In the genomic region with DNA sequence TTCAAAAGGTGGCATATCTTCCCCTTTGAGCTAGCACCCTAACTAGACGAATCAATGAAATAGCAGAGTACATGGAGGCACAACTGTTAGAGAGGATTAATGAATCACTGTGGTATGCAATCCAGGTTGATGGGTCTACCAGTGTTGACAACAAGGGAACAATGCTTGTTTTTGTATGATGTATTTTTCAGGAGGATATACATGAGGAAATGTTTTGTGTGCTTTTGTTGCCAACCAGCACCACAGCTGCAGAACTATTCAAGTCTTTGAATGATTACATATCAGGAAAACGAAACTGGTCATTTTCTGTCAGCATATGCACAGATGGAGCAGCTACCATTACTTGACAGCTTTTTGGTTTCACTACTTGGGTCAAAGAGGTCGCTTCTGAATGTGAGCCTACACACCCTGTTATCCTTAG, we compare ENCODE assay signal across 14 cellular contexts.
DNase-seq lines count a peak whose midpoint lies in the region; ATAC-seq, FAIRE-seq and TF ChIP-seq lines count a peak whose summit lies in the region.
"Had no signal": no experiment of that assay in that cellular context is flagged by ENCODE, and none has a peak within 500 bp of the region (broad histone marks: within the 10 kb centered on the region; RNA-seq: fewer than 3 reads in every experiment).

No MANE protein-coding gene starts in this region.

- BruUV-seq in Caco-2 (replicated peaks; lab: Mats Ljungman, UMichigan): no TSS peak

- H3K4me1 Mint-ChIP-seq in naive thymus-derived CD4-positive, alpha-beta T cell: peaks cover 3 to 19% (median 9%) of the 10 kb centered on the region in 7 donors
- H3K4me1 Mint-ChIP-seq in Caco-2 (ENCODE audit: low read depth, unreplicated experiment): no peaks in the 10 kb centered on the region

- CTCF ChIA-PET in naive thymus-derived CD4-positive, alpha-beta T cell (lab: Charles Lee): no interaction called here
- CTCF ChIA-PET in Caco-2 (lab: Charles Lee): no interaction called here

- TF ChIP-seq CTCF in Caco-2 (IDR thresholded peaks at IDR 0.05; ENCODE audit: insufficient read depth in 1 of 2, low read depth in 1 of 2, low read length in 1 of 2, severe bottlenecking in 1 of 2, unreplicated experiment in 1 of 2): no peak

- ATAC-seq in GM19324 (IDR thresholded peaks at IDR 0.05; ENCODE audit: low FRiP score, unreplicated experiment) (peak; percentile 57), HG03432 (IDR thresholded peaks at IDR 0.05; ENCODE audit: unreplicated experiment) (peak; percentile 71)
- ATAC-seq in naive thymus-derived CD4-positive, alpha-beta T cell: no peak
- ATAC-seq: CD8-positive, alpha-beta T cell had no signal

- no peaks in the 10 kb centered on the region for H3K27me3 Mint-ChIP-seq in naive thymus-derived CD4-positive, alpha-beta T cell
- H3K27me3 Mint-ChIP-seq in Caco-2 (ENCODE audit: insufficient read depth, unreplicated experiment): no peaks in the 10 kb centered on the region

- peaks cover 0 to 15% (median 3%) of the 10 kb centered on the region in 11 donors for H3K9me3 Mint-ChIP-seq in naive thymus-derived CD4-positive, alpha-beta T cell
- H3K9me3 Mint-ChIP-seq in Caco-2 (ENCODE audit: unreplicated experiment): no peaks in the 10 kb centered on the region

- no peak overlapping the region for H3K9ac ChIP-seq in endocrine pancreas (ENCODE audit: control insufficient read depth, insufficient read depth, low read length)

- peak; percentile 92 for FAIRE-seq in GM12891 (lab: Jason Lieb, UNC)
- FAIRE-seq: colon had no signal

- H3K27me3 ChIP-seq in endocrine pancreas (ENCODE audit: control insufficient read depth, insufficient read depth, low read length): no peaks in the 10 kb centered on the region
- no peaks in the 10 kb centered on the region for H3K27me3 ChIP-seq in naive thymus-derived CD4-positive, alpha-beta T cell (ENCODE audit: control insufficient read depth in 2 of 2, insufficient read depth in 2 of 2, low read length in 2 of 2)
- H3K27me3 ChIP-seq in Caco-2 (replicated peaks; ENCODE audit: control insufficient read depth, insufficient read depth, low read length): no peaks in the 10 kb centered on the region
- H3K27me3 ChIP-seq: hepatocyte had no signal

- H3K4me3 ChIP-seq in endocrine pancreas (ENCODE audit: control insufficient read depth, insufficient read depth, low read length) (peak overlapping the region; percentile 23), Caco-2 (ENCODE audit: low read depth, low read length) (no peak overlapping the region)
- no peak overlapping the region for H3K4me3 ChIP-seq in naive thymus-derived CD4-positive, alpha-beta T cell (ENCODE audit: low read length)
- H3K4me3 ChIP-seq: hepatocyte, smooth muscle cell had no signal

- H3K4me3 Mint-ChIP-seq in naive thymus-derived CD4-positive, alpha-beta T cell: peak overlapping the region in 1 of 10 donors; percentile 16
- no peak overlapping the region for H3K4me3 Mint-ChIP-seq in Caco-2 (ENCODE audit: unreplicated experiment)
- H3K4me3 Mint-ChIP-seq: activated T-helper 1 cell treated with anti-CD3 and anti-CD28 coated beads, Interleukin-12 subunit alpha, Interleukin-12 subunit beta, Interleukin-2, Interleukin-4 antibody, amounts not matched to agents 30 ng/mL and 10 ng/mL and 1 ng/mL, durations not matched to agents 14 hours and 24 hours and 36 hours; CD8-positive, alpha-beta T cell had no signal

- H3K36me3 ChIP-seq in endocrine pancreas (ENCODE audit: control insufficient read depth, insufficient read depth, low read length) (no peaks in the 10 kb centered on the region), Caco-2 (ENCODE audit: control insufficient read depth, insufficient read depth, low read length) (no peaks in the 10 kb centered on the region)
- no peaks in the 10 kb centered on the region for H3K36me3 ChIP-seq in naive thymus-derived CD4-positive, alpha-beta T cell (ENCODE audit: control insufficient read depth in 2 of 3, insufficient read depth in 3 of 3, low read length in 3 of 3)

- POLR2A ChIA-PET in naive thymus-derived CD4-positive, alpha-beta T cell (lab: Charles Lee): no interaction called here
- POLR2A ChIA-PET in Caco-2 (lab: Charles Lee): no interaction called here

- no peak overlapping the region for H3K27ac ChIP-seq in naive thymus-derived CD4-positive, alpha-beta T cell (ENCODE audit: low read depth, low read length)
- H3K27ac ChIP-seq: hepatocyte had no signal

- DNase-seq in GM12891 (ENCODE audit: insufficient read length, low spot score) (no peak), cerebellum (ENCODE audit: low spot score) (no peak), Caco-2 (no peak), NCI-H128 (lab: John Stamatoyannopoulos, UW; ENCODE audit: unreplicated experiment) (no peak)
- DNase-seq in naive thymus-derived CD4-positive, alpha-beta T cell: no peak
- DNase-seq: CD8-positive, alpha-beta T cell; T-helper 9 cell had no signal

- peaks cover 0 to 11% (median 5%) of the 10 kb centered on the region in 5 donors for H3K36me3 Mint-ChIP-seq in naive thymus-derived CD4-positive, alpha-beta T cell
- H3K36me3 Mint-ChIP-seq in Caco-2 (ENCODE audit: insufficient read depth, unreplicated experiment): no peaks in the 10 kb centered on the region

- H3K27ac Mint-ChIP-seq in naive thymus-derived CD4-positive, alpha-beta T cell: peak overlapping the region in 1 of 9 donors; percentile 62
- H3K27ac Mint-ChIP-seq in Caco-2 (ENCODE audit: unreplicated experiment): no peak overlapping the region
- H3K27ac Mint-ChIP-seq: CD8-positive, alpha-beta T cell had no signal

- H3K4me1 ChIP-seq in endocrine pancreas (ENCODE audit: control insufficient read depth, insufficient read depth, low read length) (no peaks in the 10 kb centered on the region), Caco-2 (no peaks in the 10 kb centered on the region)
- no peaks in the 10 kb centered on the region for H3K4me1 ChIP-seq in naive thymus-derived CD4-positive, alpha-beta T cell (ENCODE audit: control insufficient read depth in 2 of 2, insufficient read depth in 2 of 2, low read length in 2 of 2)

- no peaks in the 10 kb centered on the region for H3K9me3 ChIP-seq in endocrine pancreas (ENCODE audit: control insufficient read depth, low read length)
- H3K9me3 ChIP-seq in naive thymus-derived CD4-positive, alpha-beta T cell (ENCODE audit: control insufficient read depth in 2 of 3, low read length in 3 of 3): no peaks in the 10 kb centered on the region
- no peaks in the 10 kb centered on the region; the same call in 1 of the 2 replicates for H3K9me3 ChIP-seq in Caco-2

- intact Hi-C loops in naive thymus-derived CD4-positive, alpha-beta T cell (cut with micrococcal nuclease): no loop called here
- intact Hi-C loops in Caco-2 (cut with micrococcal nuclease; ENCODE audit: unreplicated experiment): no loop called here

- TF ChIP-seq POLR2A in GM12891 (IDR thresholded peaks at IDR 0.05; ENCODE audit: low read depth, low read length): no peak

TF ChIP-seq in GM12891, 5 proteins besides CTCF, POLR2A, EP300 and RAD21:
- TF ChIP-seq SPI1 (IDR thresholded peaks at IDR 0.05; ENCODE audit: low read depth, low read length): no peak
- TF ChIP-seq TAF1 (IDR thresholded peaks at IDR 0.05; ENCODE audit: low read depth, low read length): no peak
- peak; percentile 45; the same call in 1 of the 2 replicates for TF ChIP-seq POLR2AphosphoS5 (IDR thresholded peaks at IDR 0.05; ENCODE audit: low read depth, low read length)
- TF ChIP-seq POU2F2 (IDR thresholded peaks at IDR 0.05; ENCODE audit: low read depth, low read length): 0 out of 2 replicates have a peak, but pooled peaks have one; percentile 62
